Comparison of ENCODE assay signal across 1 cellular context in genomic region chr1:244800821-244801220, GRCh38.
TF ChIP-seq lines count a peak whose summit lies in the region.

No MANE protein-coding gene starts in this region.

TF ChIP-seq in A549, 52 proteins besides CTCF, POLR2A, EP300 and RAD21 (continued from another document):
- TF ChIP-seq, protein P1, sequence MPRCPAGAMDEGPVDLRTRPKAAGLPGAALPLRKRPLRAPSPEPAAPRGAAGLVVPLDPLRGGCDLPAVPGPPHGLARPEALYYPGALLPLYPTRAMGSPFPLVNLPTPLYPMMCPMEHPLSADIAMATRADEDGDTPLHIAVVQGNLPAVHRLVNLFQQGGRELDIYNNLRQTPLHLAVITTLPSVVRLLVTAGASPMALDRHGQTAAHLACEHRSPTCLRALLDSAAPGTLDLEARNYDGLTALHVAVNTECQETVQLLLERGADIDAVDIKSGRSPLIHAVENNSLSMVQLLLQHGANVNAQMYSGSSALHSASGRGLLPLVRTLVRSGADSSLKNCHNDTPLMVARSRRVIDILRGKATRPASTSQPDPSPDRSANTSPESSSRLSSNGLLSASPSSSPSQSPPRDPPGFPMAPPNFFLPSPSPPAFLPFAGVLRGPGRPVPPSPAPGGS (IDR thresholded peaks at IDR 0.05) = no peak
- TF ChIP-seq KDM1A (IDR thresholded peaks at IDR 0.05; ENCODE audit: low read depth) (no peak), HDAC2 (IDR thresholded peaks at IDR 0.05) (no peak), RNF2 (IDR thresholded peaks at IDR 0.05; ENCODE audit: borderline replicate concordance, low read depth) (no peak), MAZ (IDR thresholded peaks at IDR 0.05; ENCODE audit: borderline replicate concordance, low read depth, low read length) (no peak)
